Comparison of ENCODE assay signal across 1 cellular context in genomic region chr10:71494980-71495381, GRCh38.
TF ChIP-seq lines count a peak whose summit lies in the region.

No MANE protein-coding gene starts in this region.

TF ChIP-seq in GM12878, 131 proteins besides CTCF, POLR2A, EP300 and RAD21 (continued from another document):
- TF ChIP-seq REST (IDR thresholded peaks at IDR 0.05; ENCODE audit: low read depth, low read length) (no peak), TCF12 (IDR thresholded peaks at IDR 0.05; ENCODE audit: low read depth, low read length) (peak; percentile 30; the same call in 1 of the 2 replicates), IKZF1 (conservative IDR thresholded peaks at IDR 0.05) (peak; percentile 48), IRF4 (IDR thresholded peaks at IDR 0.05; ENCODE audit: low read depth, low read length) (peak; percentile 68; the same call in 1 of the 2 replicates), BCL11A (IDR thresholded peaks at IDR 0.05; ENCODE audit: low read depth, low read length) (peak; percentile 92), ZNF687 (IDR thresholded peaks at IDR 0.05) (no peak), RELB (IDR thresholded peaks at IDR 0.05; ENCODE audit: low read depth) (peak; percentile 93), MLLT1 (IDR thresholded peaks at IDR 0.05) (peak; percentile 55; the same call in 1 of the 2 replicates), RUNX3 (IDR thresholded peaks at IDR 0.05; ENCODE audit: low read length) (peak; percentile 68; the same call in 1 of the 2 replicates), IKZF2 (IDR thresholded peaks at IDR 0.05) (peak; percentile 17 to 59; a peak in 3 of 4 replicates), RFX5 (IDR thresholded peaks at IDR 0.05; ENCODE audit: low read depth, low read length) (no peak), CHD2 (IDR thresholded peaks at IDR 0.05; ENCODE audit: borderline replicate concordance, low read depth, low read length) (0 out of 2 replicates have a peak, but pooled peaks have one; percentile 18), BHLHE40 (IDR thresholded peaks at IDR 0.05; ENCODE audit: borderline replicate concordance in 1 of 2, low read depth in 2 of 2, low read length in 1 of 2) (peak; percentile 50 to 67; a peak in 2 of 4 replicates), ATF7 (IDR thresholded peaks at IDR 0.05; ENCODE audit: low read depth) (peak; percentile 79), KLF5 (IDR thresholded peaks at IDR 0.05; ENCODE audit: partially characterized antibody) (no peak), ZBTB40 (IDR thresholded peaks at IDR 0.05; ENCODE audit: borderline replicate concordance) (no peak), DPF2 (IDR thresholded peaks at IDR 0.05) (peak; percentile 91), SPI1 (IDR thresholded peaks at IDR 0.05; ENCODE audit: borderline replicate concordance, insufficient read depth, low read depth, low read length) (peak; percentile 97), NR2C1 (IDR thresholded peaks at IDR 0.05) (peak; percentile 65; the same call in 1 of the 2 replicates), MTA2 (IDR thresholded peaks at IDR 0.05; ENCODE audit: low read depth) (peak; percentile 100), MEF2B (IDR thresholded peaks at IDR 0.05; ENCODE audit: partially characterized antibody, poor library complexity, severe bottlenecking) (peak; percentile 58), PAX5 (IDR thresholded peaks at IDR 0.05; ENCODE audit: borderline replicate concordance, low read depth, low read length) (0 out of 2 replicates have a peak, but pooled peaks have one; percentile 42), CHD1 (IDR thresholded peaks at IDR 0.05; ENCODE audit: low read depth, low read length) (no peak), BMI1 (IDR thresholded peaks at IDR 0.05; ENCODE audit: borderline replicate concordance) (peak; percentile 80), POU2F2 (IDR thresholded peaks at IDR 0.05; ENCODE audit: borderline replicate concordance, low read depth, low read length) (peak; percentile 71; the same call in 1 of the 3 replicates), MXI1 (IDR thresholded peaks at IDR 0.05; ENCODE audit: low read depth, low read length) (0 out of 2 replicates have a peak, but pooled peaks have one; percentile 29), ZNF217 (IDR thresholded peaks at IDR 0.05) (peak; percentile 43; the same call in 1 of the 2 replicates), JUND (IDR thresholded peaks at IDR 0.05; ENCODE audit: low read depth, low read length) (no peak), NR2F1 (conservative IDR thresholded peaks at IDR 0.05) (peak; percentile 76), ZNF24 (IDR thresholded peaks at IDR 0.05) (0 out of 2 replicates have a peak, but pooled peaks have one; percentile 55), NBN (IDR thresholded peaks at IDR 0.05) (peak; percentile 70; the same call in 1 of the 2 replicates), CREB1 (IDR thresholded peaks at IDR 0.05; ENCODE audit: low read depth) (no peak), BACH1 (IDR thresholded peaks at IDR 0.05; ENCODE audit: borderline replicate concordance) (peak; percentile 49; the same call in 1 of the 2 replicates), PKNOX1 (IDR thresholded peaks at IDR 0.05) (peak; percentile 15; the same call in 1 of the 2 replicates)
TF ChIP-seq in GM12878: peak in this region for 27.
